27 cellular contexts compared by ENCODE assay signal in the genomic region with DNA sequence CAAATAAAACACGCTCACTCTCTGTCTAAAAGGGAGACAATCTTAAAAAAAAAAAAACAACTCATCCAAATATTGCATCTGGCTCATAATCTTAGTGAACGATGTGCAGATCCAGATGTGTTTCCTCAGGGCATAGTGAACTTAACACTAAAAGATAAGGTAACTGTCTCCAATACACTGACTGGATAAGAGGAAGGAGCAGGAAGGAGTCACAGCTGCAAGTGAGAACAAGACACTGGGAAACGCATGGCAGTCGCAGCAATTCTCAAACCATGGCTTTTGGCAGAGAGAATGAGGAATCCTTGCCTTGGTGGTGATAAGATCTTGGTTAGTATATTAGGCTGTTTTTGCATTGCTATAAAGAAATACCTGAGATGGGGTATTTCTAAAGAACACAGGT.
"Had no signal": no experiment of that assay in that cellular context is flagged by ENCODE, and none has a peak within 500 bp of the region (broad histone marks: within the 10 kb centered on the region; RNA-seq: fewer than 3 reads in every experiment).

No MANE protein-coding gene starts in this region.

- H3K4me1 ChIP-seq: esophagus squamous epithelium, lower lobe of right lung, psoas muscle, sigmoid colon, suprapubic skin, transverse colon, upper lobe of right lung had no signal

- H3K27ac Mint-ChIP-seq: immature natural killer cell; naive thymus-derived CD4-positive, alpha-beta T cell; nephron progenitor cell; stimulated activated effector memory CD8-positive, alpha-beta T cell treated with anti-CD3 and anti-CD28 coated beads, Interleukin-12 subunit alpha, Interleukin-12 subunit beta, amount 100 ng/mL, for 72 hours; stimulated activated naive CD8-positive, alpha-beta T cell treated with anti-CD3 and anti-CD28 coated beads, Interleukin-15, Interleukin-2, amounts not matched to agents 100 ng/mL and 50 ng/mL, for 24 hours had no signal

- ATAC-seq: left ventricle myocardium superior; lower lobe of right lung; naive thymus-derived CD4-positive, alpha-beta T cell; psoas muscle; right cardiac atrium; stimulated activated effector memory CD8-positive, alpha-beta T cell treated with anti-CD3 and anti-CD28 coated beads, Interleukin-12 subunit alpha, Interleukin-12 subunit beta, amount 100 ng/mL, for 72 hours; upper lobe of right lung had no signal

- H3K36me3 ChIP-seq: esophagus squamous epithelium, lower lobe of right lung, ovary, sigmoid colon, suprapubic skin, transverse colon, upper lobe of right lung, uterus had no signal

- H3K4me3 ChIP-seq: coronary artery, esophagus squamous epithelium, lower lobe of right lung, ovary, psoas muscle, sigmoid colon, suprapubic skin, transverse colon, upper lobe of right lung, uterus had no signal

- H3K9me3 Mint-ChIP-seq: immature natural killer cell; naive thymus-derived CD4-positive, alpha-beta T cell; stimulated activated effector memory CD8-positive, alpha-beta T cell treated with anti-CD3 and anti-CD28 coated beads, Interleukin-12 subunit alpha, Interleukin-12 subunit beta, amount 100 ng/mL, for 72 hours; stimulated activated naive CD8-positive, alpha-beta T cell treated with anti-CD3 and anti-CD28 coated beads, Interleukin-15, Interleukin-2, amounts not matched to agents 100 ng/mL and 50 ng/mL, for 24 hours had no signal

- H3K27ac ChIP-seq: coronary artery, esophagus squamous epithelium, lower lobe of right lung, ovary, psoas muscle, sigmoid colon, suprapubic skin, transverse colon, upper lobe of right lung, uterus had no signal

- H3K36me3 Mint-ChIP-seq: immature natural killer cell; stimulated activated effector memory CD8-positive, alpha-beta T cell treated with anti-CD3 and anti-CD28 coated beads, Interleukin-12 subunit alpha, Interleukin-12 subunit beta, amount 100 ng/mL, for 72 hours had no signal

- DNase-seq: dermis blood vessel endothelial cell; effector memory CD4-positive, alpha-beta T cell; erythroblast; esophagus squamous epithelium; hypothalamus; immature natural killer cell; kidney glomerular epithelial cell; left ventricle myocardium superior; lower lobe of right lung; midbrain; naive thymus-derived CD4-positive, alpha-beta T cell; nephron progenitor cell; occipital lobe; ovary; posterior cingulate gyrus; psoas muscle; right cardiac atrium; sigmoid colon; stimulated activated CD4-positive, alpha-beta T cell treated with anti-CD3 and anti-CD28 coated beads, Interleukin-2, amount 100 ng/mL, for 24 hours; stimulated activated CD4-positive, alpha-beta T cell treated with anti-CD3 and anti-CD28 coated beads, Interleukin-4, amount 100 ng/mL, for 24 hours; transverse colon; upper lobe of right lung; uterus had no signal

- H3K9me3 ChIP-seq: esophagus squamous epithelium, lower lobe of right lung, ovary, psoas muscle, sigmoid colon, suprapubic skin, transverse colon, upper lobe of right lung, uterus had no signal

- H3K4me1 Mint-ChIP-seq: immature natural killer cell; stimulated activated effector memory CD8-positive, alpha-beta T cell treated with anti-CD3 and anti-CD28 coated beads, Interleukin-12 subunit alpha, Interleukin-12 subunit beta, amount 100 ng/mL, for 72 hours had no signal

- H3K27me3 ChIP-seq: ovary, transverse colon had no signal

- H3K4me3 Mint-ChIP-seq: immature natural killer cell; naive thymus-derived CD4-positive, alpha-beta T cell; nephron progenitor cell; stimulated activated effector memory CD8-positive, alpha-beta T cell treated with anti-CD3 and anti-CD28 coated beads, Interleukin-12 subunit alpha, Interleukin-12 subunit beta, amount 100 ng/mL, for 72 hours; stimulated activated naive CD8-positive, alpha-beta T cell treated with anti-CD3 and anti-CD28 coated beads, Interleukin-15, Interleukin-2, amounts not matched to agents 100 ng/mL and 50 ng/mL, for 24 hours had no signal
